ENCODE assay signal across 1 cellular context in genomic region chr1:37481289-37482003, GRCh38.
TF ChIP-seq lines count a peak whose summit lies in the region.

No MANE protein-coding gene starts in this region.

TF ChIP-seq in HepG2, 621 proteins besides CTCF, POLR2A, EP300 and RAD21:
- TF ChIP-seq GLI4 (CRISPR knock-in tag; IDR thresholded peaks at IDR 0.05; ENCODE audit: borderline replicate concordance) (no peak), YEATS2 (CRISPR knock-in tag; IDR thresholded peaks at IDR 0.05; ENCODE audit: borderline replicate concordance) (no peak), TEAD3 (CRISPR knock-in tag; optimal IDR thresholded peaks at IDR 0.05; ENCODE audit: borderline replicate concordance) (no peak), POLR2G (IDR thresholded peaks at IDR 0.05; ENCODE audit: low read depth, low read length) (0 out of 2 replicates have a peak, but pooled peaks have one; percentile 30), NKX3-1 (CRISPR knock-in tag; IDR thresholded peaks at IDR 0.05) (no peak), PRDM4 (CRISPR knock-in tag; IDR thresholded peaks at IDR 0.05; ENCODE audit: borderline replicate concordance) (no peak), ZZZ3 (CRISPR knock-in tag; IDR thresholded peaks at IDR 0.05; ENCODE audit: borderline replicate concordance) (no peak), AFF4 (CRISPR knock-in tag; IDR thresholded peaks at IDR 0.05) (no peak), WIZ (CRISPR knock-in tag; IDR thresholded peaks at IDR 0.05) (no peak), SRSF9 (IDR thresholded peaks at IDR 0.05; ENCODE audit: borderline replicate concordance, insufficient read depth, low read depth, low read length, poor library complexity, severe bottlenecking) (no peak), KLF9 (CRISPR knock-in tag; IDR thresholded peaks at IDR 0.05; ENCODE audit: low read depth) (no peak), AGO2 (optimal IDR thresholded peaks at IDR 0.05; ENCODE audit: low read depth, low read length) (peak; percentile 68), CENPX (CRISPR knock-in tag; IDR thresholded peaks at IDR 0.05) (no peak), PTBP1 (IDR thresholded peaks at IDR 0.05; ENCODE audit: low read depth, low read length, poor library complexity, severe bottlenecking) (no peak), REL (CRISPR knock-in tag; conservative IDR thresholded peaks at IDR 0.05) (no peak), ZNF329 (CRISPR knock-in tag; IDR thresholded peaks at IDR 0.05; ENCODE audit: low read depth) (no peak), ZSCAN22 (CRISPR knock-in tag; IDR thresholded peaks at IDR 0.05) (no peak), PHF8 (CRISPR knock-in tag; IDR thresholded peaks at IDR 0.05) (no peak), CREM (IDR thresholded peaks at IDR 0.05) (no peak), CREM (CRISPR knock-in tag; IDR thresholded peaks at IDR 0.05) (no peak), ZNF343 (CRISPR knock-in tag; IDR thresholded peaks at IDR 0.05) (no peak), SMAD3 (CRISPR knock-in tag; IDR thresholded peaks at IDR 0.05) (no peak), ZNF282 (IDR thresholded peaks at IDR 0.05; ENCODE audit: partially characterized antibody) (no peak), NR2C2 (CRISPR knock-in tag; IDR thresholded peaks at IDR 0.05; ENCODE audit: borderline replicate concordance) (no peak), RBFOX2 (IDR thresholded peaks at IDR 0.05; ENCODE audit: low read depth, low read length) (peak; percentile 17), HES4 (CRISPR knock-in tag; IDR thresholded peaks at IDR 0.05; ENCODE audit: borderline replicate concordance) (no peak)
TF ChIP-seq in HepG2: peak in this region for 3.
